ENCODE assay signal across 8 cellular contexts in the genomic region with DNA sequence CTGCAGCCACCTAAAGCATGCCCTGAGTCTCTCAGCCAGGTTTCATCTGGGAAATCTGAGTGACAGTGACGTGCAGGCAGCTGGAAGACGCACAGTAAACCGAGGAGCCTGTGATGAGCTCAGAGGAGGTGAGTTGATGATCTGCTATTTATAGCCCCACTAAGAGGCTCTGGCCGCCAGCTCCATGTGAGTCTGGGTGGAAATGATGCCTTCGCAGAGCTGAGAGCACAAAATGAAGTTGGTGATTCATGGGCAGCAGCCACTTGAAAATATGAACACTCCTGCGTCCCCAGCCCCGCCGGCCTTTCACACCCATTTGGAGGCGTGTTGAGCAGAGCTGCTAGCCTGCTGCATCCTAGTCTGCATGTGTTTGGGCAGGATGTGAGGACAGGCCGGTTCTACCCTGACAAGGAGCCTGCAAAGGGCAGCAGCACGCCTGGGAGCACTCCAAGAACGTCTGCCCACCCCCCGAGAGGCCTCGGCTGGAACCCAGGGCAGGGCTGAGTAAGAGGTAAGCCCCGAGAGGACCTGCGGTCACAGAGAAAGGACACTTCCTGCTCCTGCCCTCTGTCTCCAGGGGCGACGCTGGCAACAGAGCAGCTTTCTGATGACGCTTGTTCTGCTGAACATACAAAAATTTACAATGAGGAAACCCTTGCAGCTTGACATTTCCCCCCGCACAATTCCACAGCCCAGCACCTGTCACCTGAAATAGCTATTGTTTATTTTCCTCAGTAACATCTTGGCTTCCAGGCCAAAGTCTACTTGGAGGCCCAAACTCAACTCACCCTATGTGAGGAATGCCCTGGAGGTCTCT. TPM values are rescaled to one million over a fixed set of nuclear protein-coding genes. Genes with fewer than 3 reads are reported as not detected.
A peak's percentile ranks its signal among the peaks of the same experiment; 100 is the strongest.
DNase-seq lines count a peak whose midpoint lies in the region; ATAC-seq and TF ChIP-seq lines count a peak whose summit lies in the region.

No MANE protein-coding gene starts in this region.

- no peak for TF ChIP-seq CTCF in GM12875 (IDR thresholded peaks at IDR 0.05; ENCODE audit: borderline replicate concordance, insufficient read depth, low read depth, low read length)
- TF ChIP-seq CTCF in colonic mucosa (IDR thresholded peaks at IDR 0.05) = no peak

- H3K79me1 ChIP-seq in mesenchymal stem cell (replicated peaks; ENCODE audit: low read length, poor library complexity, severe bottlenecking) = no peaks in the 10 kb centered on the region

- no peaks in the 10 kb centered on the region for H3K27me3 ChIP-seq in colonic mucosa
- no peaks in the 10 kb centered on the region for H3K27me3 ChIP-seq in mesenchymal stem cell (ENCODE audit: control insufficient read depth in 1 of 2, insufficient read depth in 1 of 2, low read length in 2 of 2)

- peak overlapping the region in 1 of 2 experiments; percentile 67 for H3K23ac ChIP-seq in mesenchymal stem cell (ENCODE audit: low read length in 2 of 2)

- H2BK12ac ChIP-seq in mesenchymal stem cell (ENCODE audit: low read length in 2 of 2) = peak overlapping the region in 1 of 2 experiments; percentile 89

- H3K4me3 ChIP-seq in GM12875 (ENCODE audit: low read depth, low read length) (peak overlapping the region; percentile 6), colonic mucosa (no peak overlapping the region), mesenchymal stem cell (ENCODE audit: insufficient read depth in 1 of 2, low read depth in 1 of 2, low read length in 2 of 2) (peak overlapping the region in 1 of 2 experiments; percentile 1)

- H3K36me3 ChIP-seq in colonic mucosa (no peaks in the 10 kb centered on the region), mesenchymal stem cell (ENCODE audit: control insufficient read depth in 1 of 2, insufficient read depth in 2 of 2, low read depth in 1 of 2, low read length in 2 of 2) (no peaks in the 10 kb centered on the region)

- H3K4me2 ChIP-seq in mesenchymal stem cell (ENCODE audit: low read length, poor library complexity, severe bottlenecking) = peak overlapping the region; percentile 14

- peak overlapping the region; percentile 81 to 90 for H3K18ac ChIP-seq in mesenchymal stem cell (ENCODE audit: low read depth in 1 of 2, low read length in 2 of 2)

- peak overlapping the region; percentile 48 to 73 for H3K9ac ChIP-seq in colonic mucosa (ENCODE audit: low read depth in 2 of 2, low read length in 2 of 2)
- peak overlapping the region; percentile 64 for H3K9ac ChIP-seq in mesenchymal stem cell (ENCODE audit: low read length)

- H2BK5ac ChIP-seq in mesenchymal stem cell (ENCODE audit: low read depth, low read length, poor library complexity, severe bottlenecking) = no peak overlapping the region

- H3K4me1 ChIP-seq in colonic mucosa (peaks cover 6% of the 10 kb centered on the region), mesenchymal stem cell (ENCODE audit: control insufficient read depth, insufficient read depth, low read depth, low read length) (peaks cover 39% of the 10 kb centered on the region)

- H2BK15ac ChIP-seq in mesenchymal stem cell (ENCODE audit: low read depth, poor library complexity, severe bottlenecking) = peak overlapping the region; percentile 88

- H2AK5ac ChIP-seq in mesenchymal stem cell (ENCODE audit: low read length, severe bottlenecking) = no peak overlapping the region

- peak overlapping the region; percentile 62 for H4K8ac ChIP-seq in mesenchymal stem cell (ENCODE audit: low read length)

- peak overlapping the region; percentile 73 for H2AFZ ChIP-seq in mesenchymal stem cell (ENCODE audit: low read depth, low read length)

- H3K4ac ChIP-seq in mesenchymal stem cell (ENCODE audit: low read depth in 1 of 2, low read length in 2 of 2) = peak overlapping the region; percentile 71 to 81

- ATAC-seq in HG02588 (IDR thresholded peaks at IDR 0.05; ENCODE audit: unreplicated experiment) = peak; percentile 83

- DNase-seq in NCI-H1436 (lab: John Stamatoyannopoulos, UW) = peak; percentile 72
- peak; percentile 13 for DNase-seq in activated CD4-positive, CD25-positive, alpha-beta regulatory T cell treated with anti-CD3 and anti-CD28 coated beads, Interleukin-2, amount 50 U/mL, for 16 hours (ENCODE audit: low read depth, low spot score)
- peak; percentile 82 for DNase-seq in colonic mucosa
- peak; percentile 98 for DNase-seq in mesenchymal stem cell
- peak; percentile 24 for DNase-seq in stimulated activated CD8-positive, alpha-beta memory T cell treated with anti-CD3 and anti-CD28 coated beads, Interleukin-7, amount 100 ng/mL, for 24 hours (ENCODE audit: low read depth)
- no peak for DNase-seq in NCI-H1930 (lab: John Stamatoyannopoulos, UW)

- no peak overlapping the region for H2BK120ac ChIP-seq in mesenchymal stem cell (ENCODE audit: low read depth, low read length)

- intact Hi-C loops in colonic mucosa (cut with DNase I) = no loop called here

- WGBS in mesenchymal stem cell = 9% methylated on average over 20 of the region's 20 CpGs

- H4K91ac ChIP-seq in mesenchymal stem cell (ENCODE audit: low read length) = peak overlapping the region; percentile 0

- H3K9me3 ChIP-seq in colonic mucosa = no peaks in the 10 kb centered on the region
- H3K9me3 ChIP-seq in mesenchymal stem cell (ENCODE audit: control insufficient read depth, low read length) = no peaks in the 10 kb centered on the region

- H3K14ac ChIP-seq in mesenchymal stem cell (ENCODE audit: low read length in 2 of 2) = no peak overlapping the region

- H3K27ac ChIP-seq in colonic mucosa = peak overlapping the region; percentile 55
- peak overlapping the region; percentile 65 for H3K27ac ChIP-seq in mesenchymal stem cell (ENCODE audit: low read length, poor library complexity, severe bottlenecking)

RNA-seq across cellular contexts. Expression of a gene that starts 25.1 kb away (rescaled TPM):
- 10 to 100 TPM; 14.5 to 26.3 TPM for total RNA-seq in colonic mucosa
- 20.0 TPM for polyA plus RNA-seq in mesenchymal stem cell (2013, experiment 1 of 2)
- polyA plus RNA-seq in mesenchymal stem cell (2013, experiment 2 of 2) = 19.1 TPM

Comparison
In these comparisons a context has a peak if more than half of its experiments do, and no peak if none do; other contexts are left out.
1. DNase-seq: peak in NCI-H1436 (single experiment), activated CD4-positive, CD25-positive, alpha-beta regulatory T cell treated with anti-CD3 and anti-CD28 coated beads, Interleukin-2, amount 50 U/mL, for 16 hours (single experiment), colonic mucosa (single experiment), mesenchymal stem cell (single experiment) and stimulated activated CD8-positive, alpha-beta memory T cell treated with anti-CD3 and anti-CD28 coated beads, Interleukin-7, amount 100 ng/mL, for 24 hours (single experiment); none in NCI-H1930 (0 of 2).